In genomic region chr1:100463809-100464424, GRCh38 we compare ENCODE assay signal across 8 cellular contexts.
DNase-seq lines count a peak whose midpoint lies in the region; ATAC-seq lines count a peak whose summit lies in the region.

No MANE protein-coding gene starts in this region.

- peaks cover 9% of the 10 kb centered on the region for H3K4me1 Mint-ChIP-seq in dendritic cell treated with granulocyte-macrophage colony-stimulating factor and Interleukin-4, amounts not matched to agents 40 ng/mL and 50 ng/mL, for 4 days (ENCODE audit: low read depth)
- H3K4me1 Mint-ChIP-seq in stimulated activated naive B cell treated with anti-CD40 and anti-IgM and Interleukin-4, amounts not matched to agents 10 μg/mL and 1 μg/mL and 100 μg/mL, for 72 hours = peaks cover 16 to 29% of the 10 kb centered on the region in 2 donors

- peak overlapping the region in 9 of 11 experiments; percentile 11 to 68 (median 58); a peak in 14 of 22 replicates for H3K27ac ChIP-seq in BLaER1 treated with 17β-estradiol and CSF1 and Interleukin-3, amounts not matched to agents 10 nM and 100 nM

- ATAC-seq in GM18907 (IDR thresholded peaks at IDR 0.05; ENCODE audit: unreplicated experiment) = peak; percentile 94
- peak; percentile 85 for ATAC-seq in HG03103 (IDR thresholded peaks at IDR 0.05; ENCODE audit: low read depth, unreplicated experiment)
- ATAC-seq in stimulated activated naive B cell treated with anti-CD40 and anti-IgM and Interleukin-4, amounts not matched to agents 10 μg/mL and 1 μg/mL and 100 μg/mL, for 72 hours (replicated peaks) = peak; percentile 89 to 93

- H3K27ac Mint-ChIP-seq in dendritic cell treated with granulocyte-macrophage colony-stimulating factor and Interleukin-4, amounts not matched to agents 40 ng/mL and 50 ng/mL, for 4 days = peak overlapping the region; percentile 12
- H3K27ac Mint-ChIP-seq in stimulated activated naive B cell treated with anti-CD40 and anti-IgM and Interleukin-4, amounts not matched to agents 10 μg/mL and 1 μg/mL and 100 μg/mL, for 72 hours = peak overlapping the region; percentile 3

- no peaks in the 10 kb centered on the region for H3K27me3 Mint-ChIP-seq in dendritic cell treated with granulocyte-macrophage colony-stimulating factor and Interleukin-4, amounts not matched to agents 40 ng/mL and 50 ng/mL, for 4 days
- no peaks in the 10 kb centered on the region for H3K27me3 Mint-ChIP-seq in stimulated activated naive B cell treated with anti-CD40 and anti-IgM and Interleukin-4, amounts not matched to agents 10 μg/mL and 1 μg/mL and 100 μg/mL, for 72 hours

- H3K4me1 ChIP-seq in BLaER1 treated with 17β-estradiol and CSF1 and Interleukin-3, amounts not matched to agents 10 nM and 100 nM = peaks cover 10 to 32% (median 15%) of the 10 kb centered on the region in 10 experiments; a peak in 18 of 20 replicates

- H3K27me3 ChIP-seq in BLaER1 treated with 17β-estradiol and CSF1 and Interleukin-3, amounts not matched to agents 10 nM and 100 nM = no peaks in the 10 kb centered on the region

- peaks cover 34% of the 10 kb centered on the region for H3K36me3 Mint-ChIP-seq in dendritic cell treated with granulocyte-macrophage colony-stimulating factor and Interleukin-4, amounts not matched to agents 40 ng/mL and 50 ng/mL, for 4 days (ENCODE audit: low read depth)
- H3K36me3 Mint-ChIP-seq in stimulated activated naive B cell treated with anti-CD40 and anti-IgM and Interleukin-4, amounts not matched to agents 10 μg/mL and 1 μg/mL and 100 μg/mL, for 72 hours = peaks cover 9 to 16% of the 10 kb centered on the region in 2 donors

- peaks cover 10 to 50% (median 30%) of the 10 kb centered on the region in 11 experiments; a peak in 21 of 22 replicates for H3K36me3 ChIP-seq in BLaER1 treated with 17β-estradiol and CSF1 and Interleukin-3, amounts not matched to agents 10 nM and 100 nM

- no peaks in the 10 kb centered on the region for H3K9me3 ChIP-seq in BLaER1 treated with 17β-estradiol and CSF1 and Interleukin-3, amounts not matched to agents 10 nM and 100 nM (replicated peaks in 1 of 11)

- intact Hi-C loops in dendritic cell treated with granulocyte-macrophage colony-stimulating factor and Interleukin-4, amounts not matched to agents 40 ng/mL and 50 ng/mL, for 4 days (cut with micrococcal nuclease) = loop anchor here (1.0 to 5.0 kb wide), 3 partner anchors 78 to 404 kb away; no protein-coding TSS in a partner anchor

- H4K20me1 ChIP-seq in BLaER1 treated with 17β-estradiol and CSF1 and Interleukin-3, amounts not matched to agents 10 nM and 100 nM = no peaks in the 10 kb centered on the region

- H3K4me3 Mint-ChIP-seq in dendritic cell treated with granulocyte-macrophage colony-stimulating factor and Interleukin-4, amounts not matched to agents 40 ng/mL and 50 ng/mL, for 4 days = peak overlapping the region; percentile 65
- H3K4me3 Mint-ChIP-seq in stimulated activated naive B cell treated with anti-CD40 and anti-IgM and Interleukin-4, amounts not matched to agents 10 μg/mL and 1 μg/mL and 100 μg/mL, for 72 hours = peak overlapping the region; percentile 63 to 69

- H3K9me3 Mint-ChIP-seq in dendritic cell treated with granulocyte-macrophage colony-stimulating factor and Interleukin-4, amounts not matched to agents 40 ng/mL and 50 ng/mL, for 4 days = no peaks in the 10 kb centered on the region
- H3K9me3 Mint-ChIP-seq in stimulated activated naive B cell treated with anti-CD40 and anti-IgM and Interleukin-4, amounts not matched to agents 10 μg/mL and 1 μg/mL and 100 μg/mL, for 72 hours = no peaks in the 10 kb centered on the region

- DNase-seq in NCI-H2171 (lab: John Stamatoyannopoulos, UW) = peak; percentile 29
- DNase-seq in activated CD4-positive, alpha-beta T cell treated with anti-CD3 and anti-CD28 coated beads for 4 hours = peak; percentile 39 to 49
- peak; percentile 72 to 76 for DNase-seq in lung microvascular endothelial cell (ENCODE audit: low read depth in 2 of 2)
- DNase-seq in stimulated activated naive B cell treated with anti-CD40 and anti-IgM and Interleukin-4, amounts not matched to agents 10 μg/mL and 1 μg/mL and 100 μg/mL, for 72 hours = peak; percentile 37

- H3K4me2 ChIP-seq in BLaER1 treated with 17β-estradiol and CSF1 and Interleukin-3, amounts not matched to agents 10 nM and 100 nM = peak overlapping the region; percentile 32 to 67 (median 52)

- H3K9ac ChIP-seq in BLaER1 treated with 17β-estradiol and CSF1 and Interleukin-3, amounts not matched to agents 10 nM and 100 nM = peak overlapping the region in 8 of 11 experiments; percentile 17 to 48 (median 30); a peak in 8 of 22 replicates

- peak overlapping the region in 1 of 10 experiments; percentile 48; a peak in 3 of 20 replicates for H3K4me3 ChIP-seq in BLaER1 treated with 17β-estradiol and CSF1 and Interleukin-3, amounts not matched to agents 10 nM and 100 nM
